Comparison of ENCODE assay signal across 18 cellular contexts in genomic region chr1:187605736-187606135, GRCh38.
DNase-seq lines count a peak whose midpoint lies in the region; ATAC-seq and TF ChIP-seq lines count a peak whose summit lies in the region.
"Had no signal": no experiment of that assay in that cellular context is flagged by ENCODE, and none has a peak within 500 bp of the region (broad histone marks: within the 10 kb centered on the region; RNA-seq: fewer than 3 reads in every experiment).

No MANE protein-coding gene starts in this region.

- DNase-seq in DMS53 treated with DMSO at 0.1 percent for 48 hours (lab: John Stamatoyannopoulos, UW; ENCODE audit: unreplicated experiment), result peak; percentile 37
- peak; percentile 21 for DNase-seq in HT1080 (ENCODE audit: low read depth)
- peak; percentile 22 for DNase-seq in NCI-H510A treated with DMSO at 0.1 percent for 48 hours (lab: John Stamatoyannopoulos, UW)
- DNase-seq in epithelial cell of esophagus (ENCODE audit: low read depth), result peak; percentile 11
- no peak for DNase-seq in CD8-positive, alpha-beta T cell
- DNase-seq: ACHN, AML-193, COR-L47, DMS79, GM23248, HFFc6, NCI-H2029, NCI-H526 treated with DMSO at 0.1 percent for 48 hours, Right ventricle myocardium superior had no signal

- no peak overlapping the region for H3K4me3 Mint-ChIP-seq in CD8-positive, alpha-beta T cell
- H3K4me3 Mint-ChIP-seq: CD14-positive monocyte, HFFc6 had no signal

- H3K36me3 ChIP-seq in CD8-positive, alpha-beta T cell (ENCODE audit: insufficient read depth, low read length), result no peaks in the 10 kb centered on the region

- intact Hi-C loops in CD8-positive, alpha-beta T cell (cut with DNase I, micrococcal nuclease), result no loop called here

- no peak overlapping the region for H3K27ac Mint-ChIP-seq in CD8-positive, alpha-beta T cell
- H3K27ac Mint-ChIP-seq: CD14-positive monocyte, HFFc6 had no signal

- TF ChIP-seq CTCF in epithelial cell of esophagus (IDR thresholded peaks at IDR 0.05; ENCODE audit: insufficient read depth, low read depth, low read length, missing control alignments), result no peak
- no peak for TF ChIP-seq CTCF in CD8-positive, alpha-beta T cell (IDR thresholded peaks at IDR 0.05)

- H3K4me3 ChIP-seq in epithelial cell of esophagus (ENCODE audit: low read length), result no peak overlapping the region
- H3K4me3 ChIP-seq in CD8-positive, alpha-beta T cell (ENCODE audit: low read depth, low read length), result no peak overlapping the region
- H3K4me3 ChIP-seq: GM23248 had no signal

- H3K27me3 ChIP-seq in CD8-positive, alpha-beta T cell (ENCODE audit: insufficient read depth, low read length), result no peaks in the 10 kb centered on the region

- POLR2A ChIA-PET in CD8-positive, alpha-beta T cell (lab: Charles Lee), result no interaction called here

- ATAC-seq in GM18909 (IDR thresholded peaks at IDR 0.05; ENCODE audit: poor library complexity, unreplicated experiment) (no peak), HG02623 (IDR thresholded peaks at IDR 0.05; ENCODE audit: unreplicated experiment) (no peak), HG03108 (IDR thresholded peaks at IDR 0.05; ENCODE audit: unreplicated experiment) (no peak)
- ATAC-seq in CD8-positive, alpha-beta T cell, result no peak

- H3K27ac ChIP-seq in CD8-positive, alpha-beta T cell (ENCODE audit: low read depth, low read length), result no peak overlapping the region
- H3K27ac ChIP-seq: GM23248 had no signal

- H3K27me3 Mint-ChIP-seq in CD8-positive, alpha-beta T cell (ENCODE audit: low read depth), result no peaks in the 10 kb centered on the region

- H3K9me3 ChIP-seq in CD8-positive, alpha-beta T cell (ENCODE audit: low read length), result no peaks in the 10 kb centered on the region

- no peaks in the 10 kb centered on the region for H3K36me3 Mint-ChIP-seq in CD8-positive, alpha-beta T cell
- H3K36me3 Mint-ChIP-seq: CD14-positive monocyte had no signal

- no peaks in the 10 kb centered on the region for H3K4me1 ChIP-seq in CD8-positive, alpha-beta T cell (ENCODE audit: insufficient read depth, low read length)

- CTCF ChIA-PET in CD8-positive, alpha-beta T cell (lab: Charles Lee), result no interaction called here

- H3K4me1 Mint-ChIP-seq in CD8-positive, alpha-beta T cell (ENCODE audit: low read depth), result no peaks in the 10 kb centered on the region
- H3K4me1 Mint-ChIP-seq: CD14-positive monocyte had no signal

- H3K9me3 Mint-ChIP-seq in CD8-positive, alpha-beta T cell, result peaks cover 7% of the 10 kb centered on the region

Comparison
In these comparisons a context has a peak if more than half of its experiments do, and no peak if none do; other contexts are left out.
1. DNase-seq: peak in DMS53 treated with DMSO at 0.1 percent for 48 hours (single experiment), HT1080 (single experiment), NCI-H510A treated with DMSO at 0.1 percent for 48 hours (single experiment) and epithelial cell of esophagus (single experiment); none in CD8-positive, alpha-beta T cell (0 of 7).